In the genomic region with DNA sequence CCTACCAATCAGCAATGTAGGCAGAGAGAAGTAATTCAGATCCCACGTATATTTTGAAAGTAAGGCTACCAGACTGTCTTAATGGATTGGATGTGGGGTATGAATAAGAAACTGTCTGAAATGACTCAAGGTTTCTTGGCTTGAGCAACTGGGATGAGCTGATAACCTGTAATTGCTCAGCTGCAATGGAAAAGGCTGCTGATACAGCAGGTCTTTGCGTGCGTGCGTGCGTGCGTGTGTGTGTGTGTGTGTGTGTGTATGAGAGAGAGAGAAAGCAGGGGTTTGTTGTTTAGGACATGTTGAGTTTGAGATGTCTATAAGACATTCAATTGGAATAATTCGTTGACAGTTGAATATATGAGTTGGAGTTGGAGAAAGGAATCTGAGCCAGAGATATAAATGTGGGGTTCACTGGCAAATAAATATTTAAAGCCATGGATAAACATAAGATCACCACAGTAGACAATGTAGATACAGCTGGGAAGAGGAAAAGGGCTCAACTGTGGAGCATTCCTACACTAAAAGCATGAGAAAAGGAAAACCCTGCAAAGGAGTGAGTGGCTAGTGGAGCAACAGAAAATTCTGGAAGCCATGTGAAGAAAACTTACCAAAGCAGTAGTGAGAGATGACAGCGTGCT, we compare ENCODE assay signal across 17 cellular contexts.
DNase-seq lines count a peak whose midpoint lies in the region; ATAC-seq and TF ChIP-seq lines count a peak whose summit lies in the region.
"Had no signal": no experiment of that assay in that cellular context is flagged by ENCODE, and none has a peak within 500 bp of the region (broad histone marks: within the 10 kb centered on the region; RNA-seq: fewer than 3 reads in every experiment).

No MANE protein-coding gene starts in this region.

- no peaks in the 10 kb centered on the region for H3K79me2 ChIP-seq in hepatocyte

- no peaks in the 10 kb centered on the region for H3K4me1 ChIP-seq in hepatocyte (ENCODE audit: insufficient read depth)
- H3K4me1 ChIP-seq: heart right ventricle, prostate gland, uterus had no signal

- peaks cover 14% of the 10 kb centered on the region for H3K36me3 Mint-ChIP-seq in activated CD8-positive, alpha-beta T cell treated with anti-CD3 and anti-CD28 coated beads for 36 hours (ENCODE audit: low read depth)
- peaks cover 2% of the 10 kb centered on the region for H3K36me3 Mint-ChIP-seq in activated CD8-positive, alpha-beta T cell treated with anti-CD3 and anti-CD28 coated beads, Interleukin-2, amount 10 ng/mL, durations not matched to agents 7 days and 5 days (ENCODE audit: low read depth)
- peaks cover 5% of the 10 kb centered on the region for H3K36me3 Mint-ChIP-seq in activated CD4-positive, alpha-beta memory T cell treated with anti-CD3 and anti-CD28 coated beads, Interleukin-2, amount 10 ng/mL, durations not matched to agents 7 days and 5 days (ENCODE audit: low read depth)

- TF ChIP-seq CTCF in activated CD8-positive, alpha-beta T cell treated with anti-CD3 and anti-CD28 coated beads for 36 hours (IDR thresholded peaks at IDR 0.05): no peak
- TF ChIP-seq CTCF in hepatocyte (IDR thresholded peaks at IDR 0.05; ENCODE audit: poor library complexity): no peak

- no peaks in the 10 kb centered on the region for H3K27me3 ChIP-seq in hepatocyte
- H3K27me3 ChIP-seq: heart right ventricle, uterus had no signal

- no peak overlapping the region for H3K4me2 ChIP-seq in hepatocyte

- no peaks in the 10 kb centered on the region for H3K9me3 Mint-ChIP-seq in activated CD8-positive, alpha-beta T cell treated with anti-CD3 and anti-CD28 coated beads for 36 hours
- H3K9me3 Mint-ChIP-seq in activated CD8-positive, alpha-beta T cell treated with anti-CD3 and anti-CD28 coated beads, Interleukin-2, amount 10 ng/mL, durations not matched to agents 7 days and 5 days (ENCODE audit: insufficient read depth): no peaks in the 10 kb centered on the region
- no peaks in the 10 kb centered on the region for H3K9me3 Mint-ChIP-seq in activated CD4-positive, alpha-beta memory T cell treated with anti-CD3 and anti-CD28 coated beads, Interleukin-2, amount 10 ng/mL, durations not matched to agents 7 days and 5 days
- H3K9me3 Mint-ChIP-seq: CD8-positive, alpha-beta memory T cell had no signal

- no peak overlapping the region for H3K4me3 ChIP-seq in hepatocyte
- H3K4me3 ChIP-seq: heart right ventricle, prostate gland, uterus had no signal

- no peaks in the 10 kb centered on the region for H3K9me3 ChIP-seq in hepatocyte (ENCODE audit: low read depth)
- H3K9me3 ChIP-seq: heart right ventricle, prostate gland, uterus had no signal

- DNase-seq in activated CD8-positive, alpha-beta T cell treated with anti-CD3 and anti-CD28 coated beads for 36 hours: peak; percentile 13
- DNase-seq in activated CD8-positive, alpha-beta T cell treated with anti-CD3 and anti-CD28 coated beads, Interleukin-2, amount 10 ng/mL, durations not matched to agents 7 days and 5 days: no peak
- DNase-seq in activated CD4-positive, alpha-beta memory T cell treated with anti-CD3 and anti-CD28 coated beads, Interleukin-2, amount 10 ng/mL, durations not matched to agents 7 days and 5 days: peak; percentile 48
- DNase-seq in hepatocyte (ENCODE audit: low spot score) (peak; percentile 46), GF-D8 (lab: John Stamatoyannopoulos, UW) (no peak)
- DNase-seq in stimulated activated CD4-positive, alpha-beta T cell treated with anti-CD3 and anti-CD28 coated beads, Interleukin-4, amount 100 ng/mL, for 24 hours: peak; percentile 57
- DNase-seq: activated CD4-positive, alpha-beta T cell treated with anti-CD3 and anti-CD28 coated beads for 1 hour; CD8-positive, alpha-beta memory T cell; heart right ventricle; NCI-H187 treated with DMSO at 0.1 percent for 48 hours; NCI-H526; SW 1271; uterus had no signal

- peaks cover 20% of the 10 kb centered on the region for H3K4me1 Mint-ChIP-seq in activated CD8-positive, alpha-beta T cell treated with anti-CD3 and anti-CD28 coated beads for 36 hours (ENCODE audit: low read depth)
- peaks cover 10% of the 10 kb centered on the region for H3K4me1 Mint-ChIP-seq in activated CD8-positive, alpha-beta T cell treated with anti-CD3 and anti-CD28 coated beads, Interleukin-2, amount 10 ng/mL, durations not matched to agents 7 days and 5 days (ENCODE audit: low read depth)
- peaks cover 32% of the 10 kb centered on the region for H3K4me1 Mint-ChIP-seq in activated CD4-positive, alpha-beta memory T cell treated with anti-CD3 and anti-CD28 coated beads, Interleukin-2, amount 10 ng/mL, durations not matched to agents 7 days and 5 days

- no peak overlapping the region for H2AFZ ChIP-seq in hepatocyte

- H3K27ac ChIP-seq in hepatocyte: no peak overlapping the region
- H3K27ac ChIP-seq: heart right ventricle, prostate gland, uterus had no signal

- no peak for ATAC-seq in activated CD8-positive, alpha-beta T cell treated with anti-CD3 and anti-CD28 coated beads for 36 hours
- ATAC-seq in activated CD8-positive, alpha-beta T cell treated with anti-CD3 and anti-CD28 coated beads, Interleukin-2, amount 10 ng/mL, durations not matched to agents 7 days and 5 days: no peak
- ATAC-seq in GM19395 (IDR thresholded peaks at IDR 0.05; ENCODE audit: unreplicated experiment) (no peak), HG03045 (IDR thresholded peaks at IDR 0.05; ENCODE audit: unreplicated experiment) (no peak)
- ATAC-seq: heart right ventricle, Panc1 had no signal

- POLR2A ChIA-PET in activated CD8-positive, alpha-beta T cell treated with anti-CD3 and anti-CD28 coated beads for 36 hours (lab: Charles Lee): interaction anchor here (0.6 kb wide), 1 partner anchor 18 kb away, joined by 3 read pairs; no protein-coding TSS in a partner anchor
- POLR2A ChIA-PET in activated CD8-positive, alpha-beta T cell treated with anti-CD3 and anti-CD28 coated beads, Interleukin-2, amount 10 ng/mL, durations not matched to agents 7 days and 5 days (lab: Charles Lee): no interaction called here
- POLR2A ChIA-PET in activated CD4-positive, alpha-beta memory T cell treated with anti-CD3 and anti-CD28 coated beads, Interleukin-2, amount 10 ng/mL, durations not matched to agents 7 days and 5 days (lab: Charles Lee): no interaction called here

- H4K20me1 ChIP-seq in hepatocyte (ENCODE audit: insufficient read depth, poor library complexity, severe bottlenecking): no peaks in the 10 kb centered on the region

- H3K36me3 ChIP-seq in hepatocyte (replicated peaks; ENCODE audit: insufficient read depth, low read depth): no peaks in the 10 kb centered on the region
- H3K36me3 ChIP-seq: prostate gland, uterus had no signal

- WGBS in hepatocyte (ENCODE audit: low lambda C conversion rate, missing lambda C conversion rate): 86% methylated on average over 8 of the region's 8 CpGs

- H3K27me3 Mint-ChIP-seq in activated CD8-positive, alpha-beta T cell treated with anti-CD3 and anti-CD28 coated beads for 36 hours: no peaks in the 10 kb centered on the region
- H3K27me3 Mint-ChIP-seq in activated CD8-positive, alpha-beta T cell treated with anti-CD3 and anti-CD28 coated beads, Interleukin-2, amount 10 ng/mL, durations not matched to agents 7 days and 5 days (ENCODE audit: low read depth): no peaks in the 10 kb centered on the region
- H3K27me3 Mint-ChIP-seq in activated CD4-positive, alpha-beta memory T cell treated with anti-CD3 and anti-CD28 coated beads, Interleukin-2, amount 10 ng/mL, durations not matched to agents 7 days and 5 days: no peaks in the 10 kb centered on the region
- H3K27me3 Mint-ChIP-seq: CD8-positive, alpha-beta memory T cell had no signal

- no peak overlapping the region for H3K4me3 Mint-ChIP-seq in activated CD8-positive, alpha-beta T cell treated with anti-CD3 and anti-CD28 coated beads for 36 hours
- H3K4me3 Mint-ChIP-seq in activated CD8-positive, alpha-beta T cell treated with anti-CD3 and anti-CD28 coated beads, Interleukin-2, amount 10 ng/mL, durations not matched to agents 7 days and 5 days: no peak overlapping the region
- no peak overlapping the region for H3K4me3 Mint-ChIP-seq in activated CD4-positive, alpha-beta memory T cell treated with anti-CD3 and anti-CD28 coated beads, Interleukin-2, amount 10 ng/mL, durations not matched to agents 7 days and 5 days
- H3K4me3 Mint-ChIP-seq: CD8-positive, alpha-beta memory T cell had no signal

- no peaks in the 10 kb centered on the region for H3K9me2 ChIP-seq in hepatocyte (replicated peaks; ENCODE audit: insufficient read depth)

- CTCF ChIA-PET in activated CD8-positive, alpha-beta T cell treated with anti-CD3 and anti-CD28 coated beads for 36 hours (lab: Charles Lee): no interaction called here
- CTCF ChIA-PET in activated CD8-positive, alpha-beta T cell treated with anti-CD3 and anti-CD28 coated beads, Interleukin-2, amount 10 ng/mL, durations not matched to agents 7 days and 5 days (lab: Charles Lee): interaction anchor here (0.9 kb wide), 1 partner anchor 12 kb away, joined by 3 read pairs; no protein-coding TSS in a partner anchor
- CTCF ChIA-PET in activated CD4-positive, alpha-beta memory T cell treated with anti-CD3 and anti-CD28 coated beads, Interleukin-2, amount 10 ng/mL, durations not matched to agents 7 days and 5 days (lab: Charles Lee): no interaction called here

- no peak overlapping the region for H3K27ac Mint-ChIP-seq in activated CD8-positive, alpha-beta T cell treated with anti-CD3 and anti-CD28 coated beads for 36 hours
- H3K27ac Mint-ChIP-seq in activated CD8-positive, alpha-beta T cell treated with anti-CD3 and anti-CD28 coated beads, Interleukin-2, amount 10 ng/mL, durations not matched to agents 7 days and 5 days: no peak overlapping the region
- H3K27ac Mint-ChIP-seq in activated CD4-positive, alpha-beta memory T cell treated with anti-CD3 and anti-CD28 coated beads, Interleukin-2, amount 10 ng/mL, durations not matched to agents 7 days and 5 days: no peak overlapping the region
- H3K27ac Mint-ChIP-seq: CD8-positive, alpha-beta memory T cell had no signal

- intact Hi-C loops in activated CD8-positive, alpha-beta T cell treated with anti-CD3 and anti-CD28 coated beads for 36 hours (cut with micrococcal nuclease): no loop called here

Comparison
In these comparisons a context has a peak if more than half of its experiments do, and no peak if none do; other contexts are left out.
1. DNase-seq: peak in activated CD8-positive, alpha-beta T cell treated with anti-CD3 and anti-CD28 coated beads for 36 hours (single experiment), activated CD4-positive, alpha-beta memory T cell treated with anti-CD3 and anti-CD28 coated beads, Interleukin-2, amount 10 ng/mL, durations not matched to agents 7 days and 5 days (single experiment), hepatocyte (single experiment) and stimulated activated CD4-positive, alpha-beta T cell treated with anti-CD3 and anti-CD28 coated beads, Interleukin-4, amount 100 ng/mL, for 24 hours (single experiment); none in activated CD8-positive, alpha-beta T cell treated with anti-CD3 and anti-CD28 coated beads, Interleukin-2, amount 10 ng/mL, durations not matched to agents 7 days and 5 days (single experiment) and GF-D8 (single experiment).